In genomic region chr2:48525269-48525943, GRCh38 we compare ENCODE assay signal across 19 cellular contexts. TPM values are rescaled to one million over a fixed set of nuclear protein-coding genes. Genes with fewer than 3 reads are reported as not detected.
DNase-seq lines count a peak whose midpoint lies in the region; TF ChIP-seq lines count a peak whose summit lies in the region.
"Had no signal": no experiment of that assay in that cellular context is flagged by ENCODE, and none has a peak within 500 bp of the region (broad histone marks: within the 10 kb centered on the region; RNA-seq: fewer than 3 reads in every experiment).

No MANE protein-coding gene starts in this region.

- H3K9ac ChIP-seq in SK-N-MC (ENCODE audit: insufficient read length) (no peak overlapping the region), mucosa of rectum (ENCODE audit: low read depth in 1 of 2, low read length in 2 of 2) (peak overlapping the region in 1 of 2 donors; percentile 28), subcutaneous abdominal adipose tissue (ENCODE audit: low read length in 5 of 5) (no peak overlapping the region)

- CTCF ChIA-PET in activated CD4-positive, alpha-beta memory T cell treated with anti-CD3 and anti-CD28 coated beads for 36 hours (lab: Charles Lee) = no interaction called here

- intact Hi-C loops in esophagus squamous epithelium (cut with DNase I) = no loop called here
- intact Hi-C loops in activated CD4-positive, alpha-beta memory T cell treated with anti-CD3 and anti-CD28 coated beads for 36 hours (cut with micrococcal nuclease) = no loop called here

- H3K4me3 ChIP-seq in SK-N-MC (no peak overlapping the region), esophagus squamous epithelium (no peak overlapping the region), mucosa of rectum (ENCODE audit: low read length in 2 of 2) (no peak overlapping the region), subcutaneous abdominal adipose tissue (ENCODE audit: low read depth in 1 of 5, low read length in 5 of 5) (no peak overlapping the region)
- H3K4me3 ChIP-seq: suprapubic skin had no signal

- H3K4me1 ChIP-seq in esophagus squamous epithelium (peaks cover 10 to 45% (median 10%) of the 10 kb centered on the region in 3 donors), mucosa of rectum (ENCODE audit: control insufficient read depth in 2 of 2, insufficient read depth in 2 of 2, low read length in 2 of 2) (peaks cover 0 to 7% of the 10 kb centered on the region in 2 donors), subcutaneous abdominal adipose tissue (ENCODE audit: control insufficient read depth in 5 of 5, insufficient read depth in 5 of 5, low read length in 5 of 5) (peaks cover 2 to 33% (median 17%) of the 10 kb centered on the region in 5 donors)
- H3K4me1 ChIP-seq: BE2C had no signal

- no peaks in the 10 kb centered on the region for H3K27me3 Mint-ChIP-seq in activated CD4-positive, alpha-beta memory T cell treated with anti-CD3 and anti-CD28 coated beads for 36 hours
- H3K27me3 Mint-ChIP-seq: activated naive CD8-positive, alpha-beta T cell treated with anti-CD3 and anti-CD28 coated beads for 36 hours; natural killer cell treated with Interleukin-12 subunit alpha and Interleukin-12 subunit beta and Interleukin-15 and Interleukin-18, amount 100 ng/mL, for 72 hours had no signal

- peaks cover 15% of the 10 kb centered on the region for H3K36me3 Mint-ChIP-seq in activated CD4-positive, alpha-beta memory T cell treated with anti-CD3 and anti-CD28 coated beads for 36 hours

- H3K27me3 ChIP-seq in esophagus squamous epithelium = no peaks in the 10 kb centered on the region
- H3K27me3 ChIP-seq in mucosa of rectum (ENCODE audit: control insufficient read depth in 2 of 2, insufficient read depth in 2 of 2, low read length in 2 of 2) = no peaks in the 10 kb centered on the region
- H3K27me3 ChIP-seq in subcutaneous abdominal adipose tissue (ENCODE audit: control insufficient read depth in 5 of 5, insufficient read depth in 4 of 5, low read length in 5 of 5) = no peaks in the 10 kb centered on the region
- H3K27me3 ChIP-seq: BE2C, suprapubic skin had no signal

- TF ChIP-seq CTCF in esophagus squamous epithelium (IDR thresholded peaks at IDR 0.05) = no peak

- no peak overlapping the region for H3K4me3 Mint-ChIP-seq in activated CD4-positive, alpha-beta memory T cell treated with anti-CD3 and anti-CD28 coated beads for 36 hours
- H3K4me3 Mint-ChIP-seq: activated CD4-positive, alpha-beta T cell treated with anti-CD3 and anti-CD28 coated beads, Interleukin-2, amount 10 ng/mL, durations not matched to agents 24 days and 14 days; activated naive CD8-positive, alpha-beta T cell treated with anti-CD3 and anti-CD28 coated beads for 36 hours; activated T-cell treated with anti-CD3 and anti-CD28 coated beads, Interleukin-2, amount 50 U/mL, for 4 hours; natural killer cell treated with Interleukin-12 subunit alpha and Interleukin-12 subunit beta and Interleukin-15 and Interleukin-18, amount 100 ng/mL, for 72 hours had no signal

- WGBS in esophagus squamous epithelium, 2 donors = 69 to 78% methylated on average over 11 of the region's 11 CpGs

- no peak for TF ChIP-seq POLR2A in esophagus squamous epithelium (IDR thresholded peaks at IDR 0.05)

- H3K9me3 Mint-ChIP-seq in activated CD4-positive, alpha-beta memory T cell treated with anti-CD3 and anti-CD28 coated beads for 36 hours = no peaks in the 10 kb centered on the region
- H3K9me3 Mint-ChIP-seq: activated CD4-positive, alpha-beta T cell treated with anti-CD3 and anti-CD28 coated beads, Interleukin-2, amount 10 ng/mL, durations not matched to agents 24 days and 14 days; activated naive CD8-positive, alpha-beta T cell treated with anti-CD3 and anti-CD28 coated beads for 36 hours; activated T-cell treated with anti-CD3 and anti-CD28 coated beads, Interleukin-2, amount 50 U/mL, for 4 hours; natural killer cell treated with Interleukin-12 subunit alpha and Interleukin-12 subunit beta and Interleukin-15 and Interleukin-18, amount 100 ng/mL, for 72 hours had no signal

- H3K9me3 ChIP-seq in SK-N-MC (ENCODE audit: low read depth, low read length) (no peaks in the 10 kb centered on the region), esophagus squamous epithelium (no peaks in the 10 kb centered on the region), mucosa of rectum (ENCODE audit: control insufficient read depth in 2 of 2, low read length in 2 of 2) (no peaks in the 10 kb centered on the region), subcutaneous abdominal adipose tissue (ENCODE audit: control insufficient read depth in 5 of 5, low read length in 5 of 5) (no peaks in the 10 kb centered on the region)
- H3K9me3 ChIP-seq: BE2C, suprapubic skin had no signal

- no peak overlapping the region for H3K27ac Mint-ChIP-seq in activated CD4-positive, alpha-beta memory T cell treated with anti-CD3 and anti-CD28 coated beads for 36 hours
- H3K27ac Mint-ChIP-seq: activated CD4-positive, alpha-beta T cell treated with anti-CD3 and anti-CD28 coated beads, Interleukin-2, amount 10 ng/mL, durations not matched to agents 24 days and 14 days; activated naive CD8-positive, alpha-beta T cell treated with anti-CD3 and anti-CD28 coated beads for 36 hours; natural killer cell treated with Interleukin-12 subunit alpha and Interleukin-12 subunit beta and Interleukin-15 and Interleukin-18, amount 100 ng/mL, for 72 hours had no signal

- H3K27ac ChIP-seq in SK-N-MC = peak overlapping the region; percentile 66
- H3K27ac ChIP-seq in esophagus squamous epithelium = peak overlapping the region; percentile 40 to 90 (median 87)
- peak overlapping the region; percentile 24 to 56 for H3K27ac ChIP-seq in mucosa of rectum (ENCODE audit: low read depth in 2 of 2, low read length in 2 of 2)
- peak overlapping the region; percentile 26 for H3K27ac ChIP-seq in subcutaneous abdominal adipose tissue (ENCODE audit: low read depth, low read length)
- H3K27ac ChIP-seq: suprapubic skin had no signal

- POLR2A ChIA-PET in activated CD4-positive, alpha-beta memory T cell treated with anti-CD3 and anti-CD28 coated beads for 36 hours (lab: Charles Lee) = interaction anchor here (0.6 kb wide), 1 partner anchor 264 kb away, joined by 5 read pairs; no protein-coding TSS in a partner anchor

- no peaks in the 10 kb centered on the region for H3K36me3 ChIP-seq in SK-N-MC (ENCODE audit: insufficient read depth, low read length)
- H3K36me3 ChIP-seq in esophagus squamous epithelium = peaks cover 0 to 26% (median 4%) of the 10 kb centered on the region in 3 donors
- no peaks in the 10 kb centered on the region for H3K36me3 ChIP-seq in mucosa of rectum (ENCODE audit: control insufficient read depth in 2 of 2, insufficient read depth in 2 of 2, low read length in 2 of 2)
- peaks cover 0 to 9% (median 5%) of the 10 kb centered on the region in 5 donors for H3K36me3 ChIP-seq in subcutaneous abdominal adipose tissue (ENCODE audit: control insufficient read depth in 5 of 5, insufficient read depth in 5 of 5, low read length in 5 of 5)
- H3K36me3 ChIP-seq: BE2C had no signal

- peaks cover 8% of the 10 kb centered on the region for H3K4me1 Mint-ChIP-seq in activated CD4-positive, alpha-beta memory T cell treated with anti-CD3 and anti-CD28 coated beads for 36 hours (ENCODE audit: low read depth)

- DNase-seq in SK-N-MC (ENCODE audit: low read depth, low spot score) (no peak), esophagus squamous epithelium (lab: John Stamatoyannopoulos, UW) (no peak), NCI-H345 (lab: John Stamatoyannopoulos, UW) (no peak), C1 segment of cervical spinal cord (lab: John Stamatoyannopoulos, UW) (no peak), NCI-H1694 (lab: John Stamatoyannopoulos, UW) (no peak)
- DNase-seq in activated CD4-positive, alpha-beta memory T cell treated with anti-CD3 and anti-CD28 coated beads for 36 hours = no peak
- DNase-seq: activated CD4-positive, alpha-beta T cell treated with anti-CD3 and anti-CD28 coated beads, Interleukin-2, amount 10 ng/mL, durations not matched to agents 24 days and 14 days; activated naive CD8-positive, alpha-beta T cell treated with anti-CD3 and anti-CD28 coated beads for 36 hours; activated T-cell treated with anti-CD3 and anti-CD28 coated beads, Interleukin-2, amount 50 U/mL, for 4 hours; BE2C; HCEC 1CT; mammary epithelial cell; NCI-H2029; NCI-H69; retina had no signal

RNA-seq across cellular contexts. Expression of gene STON1, which starts 4.5 kb away (rescaled TPM):
- 10 to 100 TPM in 1 of 4 donors, 1 to 10 TPM in 3; 2.0 to 37.2 (median 6.9) TPM for total RNA-seq in esophagus squamous epithelium
- total RNA-seq in activated CD4-positive, alpha-beta memory T cell treated with anti-CD3 and anti-CD28 coated beads for 36 hours = 1 to 10 TPM; 1.2 TPM

Comparison
In these comparisons a context has a peak if more than half of its experiments do, and no peak if none do; other contexts are left out.
1. H3K27ac ChIP-seq: peak in every context shown above with its lines; median percentile 87 in esophagus squamous epithelium; 66 in SK-N-MC; 40 in mucosa of rectum; 26 in subcutaneous abdominal adipose tissue.